ENCODE assay signal across 17 cellular contexts in genomic region chr1:95146637-95147036, GRCh38. TPM values are rescaled to one million over a fixed set of nuclear protein-coding genes. Genes with fewer than 3 reads are reported as not detected.
DNase-seq lines count a peak whose midpoint lies in the region; ATAC-seq, FAIRE-seq and TF ChIP-seq lines count a peak whose summit lies in the region.
"Had no signal": no experiment of that assay in that cellular context is flagged by ENCODE, and none has a peak within 500 bp of the region (broad histone marks: within the 10 kb centered on the region; RNA-seq: fewer than 3 reads in every experiment).

No MANE protein-coding gene starts in this region.

- CTCF ChIA-PET in activated CD8-positive, alpha-beta memory T cell treated with anti-CD3 and anti-CD28 coated beads, Interleukin-2, amount 10 ng/mL, durations not matched to agents 7 days and 5 days (lab: Charles Lee) = no interaction called here

- intact Hi-C loops in ascending aorta (cut with DNase I) = no loop called here

- no peak overlapping the region for H3K4me3 Mint-ChIP-seq in T-helper 2 cell treated with Interferon-gamma antibody and Interleukin-4, amounts not matched to agents 5 μg/mL and 100 μg/mL, for 36 hours
- H3K4me3 Mint-ChIP-seq in activated CD8-positive, alpha-beta memory T cell treated with anti-CD3 and anti-CD28 coated beads, Interleukin-2, amount 10 ng/mL, durations not matched to agents 7 days and 5 days = no peak overlapping the region
- H3K4me3 Mint-ChIP-seq: neural crest cell, T-cell had no signal

- no peak overlapping the region for H3K27ac Mint-ChIP-seq in T-helper 2 cell treated with Interferon-gamma antibody and Interleukin-4, amounts not matched to agents 5 μg/mL and 100 μg/mL, for 36 hours
- no peak overlapping the region for H3K27ac Mint-ChIP-seq in activated CD8-positive, alpha-beta memory T cell treated with anti-CD3 and anti-CD28 coated beads, Interleukin-2, amount 10 ng/mL, durations not matched to agents 7 days and 5 days
- H3K27ac Mint-ChIP-seq: T-cell had no signal

- no peaks in the 10 kb centered on the region for H3K27me3 ChIP-seq in ascending aorta

- H3K27ac ChIP-seq in ascending aorta = no peak overlapping the region

- TF ChIP-seq CTCF in ascending aorta (IDR thresholded peaks at IDR 0.05) = no peak

- no peak for TF ChIP-seq POLR2A in GM18505 (IDR thresholded peaks at IDR 0.05; ENCODE audit: borderline replicate concordance, extremely low read depth, insufficient read depth, insufficient read length)
- no peak for TF ChIP-seq POLR2A in GM12892 (IDR thresholded peaks at IDR 0.05; ENCODE audit: low read depth, low read length)

- H3K27me3 Mint-ChIP-seq in T-helper 2 cell treated with Interferon-gamma antibody and Interleukin-4, amounts not matched to agents 5 μg/mL and 100 μg/mL, for 36 hours (ENCODE audit: low read depth) = no peaks in the 10 kb centered on the region
- no peaks in the 10 kb centered on the region for H3K27me3 Mint-ChIP-seq in activated CD8-positive, alpha-beta memory T cell treated with anti-CD3 and anti-CD28 coated beads, Interleukin-2, amount 10 ng/mL, durations not matched to agents 7 days and 5 days

- no peaks in the 10 kb centered on the region for H3K9me3 ChIP-seq in ascending aorta

- no peaks in the 10 kb centered on the region for H3K4me1 ChIP-seq in ascending aorta

- peaks cover 3 to 4% of the 10 kb centered on the region in 2 donors for H3K36me3 ChIP-seq in ascending aorta

- ATAC-seq in GM18505 (IDR thresholded peaks at IDR 0.05; ENCODE audit: unreplicated experiment) (peak; percentile 65), GM21367 (IDR thresholded peaks at IDR 0.05; ENCODE audit: unreplicated experiment) (peak; percentile 61), HG03060 (IDR thresholded peaks at IDR 0.05; ENCODE audit: low read depth, unreplicated experiment) (peak; percentile 63)
- ATAC-seq in activated CD8-positive, alpha-beta memory T cell treated with anti-CD3 and anti-CD28 coated beads, Interleukin-2, amount 10 ng/mL, durations not matched to agents 7 days and 5 days = no peak
- ATAC-seq: T-cell had no signal

- no peaks in the 10 kb centered on the region for H3K9me3 Mint-ChIP-seq in T-helper 2 cell treated with Interferon-gamma antibody and Interleukin-4, amounts not matched to agents 5 μg/mL and 100 μg/mL, for 36 hours
- no peaks in the 10 kb centered on the region for H3K9me3 Mint-ChIP-seq in activated CD8-positive, alpha-beta memory T cell treated with anti-CD3 and anti-CD28 coated beads, Interleukin-2, amount 10 ng/mL, durations not matched to agents 7 days and 5 days (ENCODE audit: low read depth)
- H3K9me3 Mint-ChIP-seq: neural crest cell, T-cell had no signal

- no peaks in the 10 kb centered on the region for H3K36me3 Mint-ChIP-seq in T-helper 2 cell treated with Interferon-gamma antibody and Interleukin-4, amounts not matched to agents 5 μg/mL and 100 μg/mL, for 36 hours (ENCODE audit: low read depth)
- H3K36me3 Mint-ChIP-seq in activated CD8-positive, alpha-beta memory T cell treated with anti-CD3 and anti-CD28 coated beads, Interleukin-2, amount 10 ng/mL, durations not matched to agents 7 days and 5 days = no peaks in the 10 kb centered on the region
- H3K36me3 Mint-ChIP-seq: T-cell had no signal

- H3K4me3 ChIP-seq in ascending aorta = no peak overlapping the region

- no peak for FAIRE-seq in GM12892 (lab: Jason Lieb, UNC)

- DNase-seq in MV-4-11 (lab: John Stamatoyannopoulos, UW) = peak; percentile 74
- no peak for DNase-seq in GM12892 (ENCODE audit: insufficient read length)
- DNase-seq in T-helper 2 cell treated with Interferon-gamma antibody and Interleukin-4, amounts not matched to agents 5 μg/mL and 100 μg/mL, for 36 hours (ENCODE audit: low spot score) = no peak
- DNase-seq in ascending aorta (ENCODE audit: low spot score in 2 of 2) = no peak
- no peak for DNase-seq in activated CD8-positive, alpha-beta memory T cell treated with anti-CD3 and anti-CD28 coated beads, Interleukin-2, amount 10 ng/mL, durations not matched to agents 7 days and 5 days
- DNase-seq: activated naive CD4-positive, alpha-beta T cell treated with Interleukin-2 at 50 U/mL for 16 hours; erythroblast; IMR-90; NCI-H1092 treated with DMSO at 0.1 percent for 48 hours; NCI-H774; stimulated activated CD4-positive, alpha-beta T cell treated with anti-CD3 and anti-CD28 coated beads, Interleukin-15, amount 100 ng/mL, for 24 hours; substantia nigra; T-cell had no signal

- H3K4me1 Mint-ChIP-seq in T-helper 2 cell treated with Interferon-gamma antibody and Interleukin-4, amounts not matched to agents 5 μg/mL and 100 μg/mL, for 36 hours (ENCODE audit: low read depth) = no peaks in the 10 kb centered on the region
- H3K4me1 Mint-ChIP-seq in activated CD8-positive, alpha-beta memory T cell treated with anti-CD3 and anti-CD28 coated beads, Interleukin-2, amount 10 ng/mL, durations not matched to agents 7 days and 5 days = no peaks in the 10 kb centered on the region
- H3K4me1 Mint-ChIP-seq: neural crest cell, T-cell had no signal

RNA-seq across cellular contexts. Expression of gene TLCD4, which starts 29.5 kb away (rescaled TPM):
- 0.06 TPM for polyA plus RNA-seq in GM12892 (2012; ENCODE audit: missing spikeins)
- 2.7 TPM for total RNA-seq in ascending aorta
- not detected for total RNA-seq in activated CD8-positive, alpha-beta memory T cell treated with anti-CD3 and anti-CD28 coated beads, Interleukin-2, amount 10 ng/mL, durations not matched to agents 7 days and 5 days
